ENCODE assay signal across 27 cellular contexts in genomic region chr21:35748683-35749314, GRCh38.
DNase-seq lines count a peak whose midpoint lies in the region; ATAC-seq and TF ChIP-seq lines count a peak whose summit lies in the region.
"Had no signal": no experiment of that assay in that cellular context is flagged by ENCODE, and none has a peak within 500 bp of the region (broad histone marks: within the 10 kb centered on the region; RNA-seq: fewer than 3 reads in every experiment).

No MANE protein-coding gene starts in this region.

- peak; percentile 34 for ATAC-seq in activated CD8-positive, alpha-beta T cell treated with anti-CD3 and anti-CD28 coated beads for 36 hours
- ATAC-seq in activated CD8-positive, alpha-beta T cell treated with anti-CD3 and anti-CD28 coated beads, Interleukin-2, amount 10 ng/mL, durations not matched to agents 7 days and 5 days, result no peak
- peak; percentile 54 for ATAC-seq in activated naive CD8-positive, alpha-beta T cell treated with anti-CD3 and anti-CD28 coated beads, Interleukin-2, amount 50 U/mL, for 24 hours
- ATAC-seq in stimulated activated naive CD8-positive, alpha-beta T cell treated with anti-CD3 and anti-CD28 coated beads, Interleukin-15, amount 100 ng/mL, for 72 hours, result peak; percentile 49
- ATAC-seq in GM19324 (IDR thresholded peaks at IDR 0.05; ENCODE audit: low FRiP score, unreplicated experiment), result no peak
- ATAC-seq: activated CD8-positive, alpha-beta memory T cell treated with anti-CD3 and anti-CD28 coated beads, Interleukin-2, amount 10 ng/mL, durations not matched to agents 7 days and 5 days; activated T-cell treated with anti-CD3 and anti-CD28 coated beads, Interleukin-2, amount 50 U/mL, for 72 hours; left lung; T-cell had no signal

- no peaks in the 10 kb centered on the region for H3K9me3 ChIP-seq in MM.1S (replicated peaks; ENCODE audit: insufficient read depth, low read length)
- H3K9me3 ChIP-seq: SJCRH30, thoracic aorta had no signal

- no peaks in the 10 kb centered on the region for H3K27me3 ChIP-seq in MM.1S (replicated peaks; ENCODE audit: insufficient read depth, low read length)
- H3K27me3 ChIP-seq: SJCRH30 had no signal

- H3K4me1 ChIP-seq in MM.1S (ENCODE audit: low read length), result no peaks in the 10 kb centered on the region
- H3K4me1 ChIP-seq: left lung had no signal

- no peak overlapping the region for H3K27ac ChIP-seq in MM.1S (ENCODE audit: low read length)
- H3K27ac ChIP-seq: left lung, SJCRH30, thoracic aorta had no signal

- no peak overlapping the region for H3K4me3 Mint-ChIP-seq in activated CD8-positive, alpha-beta T cell treated with anti-CD3 and anti-CD28 coated beads for 36 hours
- no peak overlapping the region for H3K4me3 Mint-ChIP-seq in activated CD8-positive, alpha-beta T cell treated with anti-CD3 and anti-CD28 coated beads, Interleukin-2, amount 10 ng/mL, durations not matched to agents 7 days and 5 days
- no peak overlapping the region for H3K4me3 Mint-ChIP-seq in activated naive CD8-positive, alpha-beta T cell treated with anti-CD3 and anti-CD28 coated beads, Interleukin-2, amount 50 U/mL, for 24 hours
- no peak overlapping the region for H3K4me3 Mint-ChIP-seq in stimulated activated naive CD8-positive, alpha-beta T cell treated with anti-CD3 and anti-CD28 coated beads, Interleukin-15, amount 100 ng/mL, for 72 hours
- H3K4me3 Mint-ChIP-seq: activated CD4-positive, alpha-beta T cell treated with anti-CD3 and anti-CD28 coated beads, Interleukin-2, amount 10 ng/mL, durations not matched to agents 7 days and 5 days; activated CD8-positive, alpha-beta memory T cell treated with anti-CD3 and anti-CD28 coated beads, Interleukin-2, amount 10 ng/mL, durations not matched to agents 7 days and 5 days; activated T-cell treated with anti-CD3 and anti-CD28 coated beads, Interleukin-2, amount 50 U/mL, for 72 hours; brain; CD4-positive, CD25-positive, alpha-beta regulatory T cell; dendritic cell treated with granulocyte-macrophage colony-stimulating factor and Interleukin-4, amounts not matched to agents 40 ng/mL and 50 ng/mL, for 4 days; stimulated activated naive CD8-positive, alpha-beta T cell treated with anti-CD3 and anti-CD28 coated beads, Interleukin-15, Interleukin-2, amounts not matched to agents 100 ng/mL and 50 ng/mL, for 24 hours; T-cell had no signal

- POLR2A ChIA-PET in activated CD8-positive, alpha-beta T cell treated with anti-CD3 and anti-CD28 coated beads for 36 hours (lab: Charles Lee), result no interaction called here
- POLR2A ChIA-PET in activated CD8-positive, alpha-beta T cell treated with anti-CD3 and anti-CD28 coated beads, Interleukin-2, amount 10 ng/mL, durations not matched to agents 7 days and 5 days (lab: Charles Lee), result no interaction called here

- DNase-seq in activated CD8-positive, alpha-beta T cell treated with anti-CD3 and anti-CD28 coated beads for 36 hours, result no peak
- DNase-seq in activated CD8-positive, alpha-beta T cell treated with anti-CD3 and anti-CD28 coated beads, Interleukin-2, amount 10 ng/mL, durations not matched to agents 7 days and 5 days, result no peak
- DNase-seq in NOMO-1 treated with DMSO at 0.1 percent for 48 hours (lab: John Stamatoyannopoulos, UW; ENCODE audit: unreplicated experiment), result peak; percentile 68
- DNase-seq in activated naive CD8-positive, alpha-beta T cell treated with anti-CD3 and anti-CD28 coated beads, Interleukin-2, amount 50 U/mL, for 24 hours, result no peak
- no peak for DNase-seq in stimulated activated naive CD8-positive, alpha-beta T cell treated with anti-CD3 and anti-CD28 coated beads, Interleukin-15, amount 100 ng/mL, for 72 hours
- no peak for DNase-seq in MM.1S
- no peak for DNase-seq in activated CD4-positive, CD25-positive, alpha-beta regulatory T cell (lab: John Stamatoyannopoulos, UW)
- DNase-seq: activated CD4-positive, alpha-beta T cell treated with anti-CD3 and anti-CD28 coated beads, Interleukin-2, amount 10 ng/mL, durations not matched to agents 7 days and 5 days; activated CD8-positive, alpha-beta memory T cell treated with anti-CD3 and anti-CD28 coated beads, Interleukin-2, amount 10 ng/mL, durations not matched to agents 7 days and 5 days; activated naive CD4-positive, alpha-beta T cell treated with Interleukin-2 at 50 U/mL for 16 hours; activated T-cell treated with anti-CD3 and anti-CD28 coated beads, Interleukin-2, amount 50 U/mL, for 72 hours; amniotic stem cell; Calu3; CD4-positive, CD25-positive, alpha-beta regulatory T cell; glutamatergic neuron; left lung; mesenchymal stem cell; NCI-H1417 treated with DMSO at 0.1 percent for 48 hours; NCI-H2029 treated with DMSO at 0.1 percent for 48 hours; NCI-H345; SJCRH30; T-cell had no signal

- no peaks in the 10 kb centered on the region for H3K36me3 Mint-ChIP-seq in activated CD8-positive, alpha-beta T cell treated with anti-CD3 and anti-CD28 coated beads for 36 hours (ENCODE audit: low read depth)
- no peaks in the 10 kb centered on the region for H3K36me3 Mint-ChIP-seq in activated CD8-positive, alpha-beta T cell treated with anti-CD3 and anti-CD28 coated beads, Interleukin-2, amount 10 ng/mL, durations not matched to agents 7 days and 5 days (ENCODE audit: low read depth)
- no peaks in the 10 kb centered on the region for H3K36me3 Mint-ChIP-seq in activated naive CD8-positive, alpha-beta T cell treated with anti-CD3 and anti-CD28 coated beads, Interleukin-2, amount 50 U/mL, for 24 hours (ENCODE audit: low read depth)
- H3K36me3 Mint-ChIP-seq: activated CD8-positive, alpha-beta memory T cell treated with anti-CD3 and anti-CD28 coated beads, Interleukin-2, amount 10 ng/mL, durations not matched to agents 7 days and 5 days; brain; CD4-positive, CD25-positive, alpha-beta regulatory T cell; T-cell had no signal

- H3K9ac ChIP-seq in MM.1S (ENCODE audit: low read length), result no peak overlapping the region

- TF ChIP-seq CTCF in activated CD8-positive, alpha-beta T cell treated with anti-CD3 and anti-CD28 coated beads for 36 hours (IDR thresholded peaks at IDR 0.05), result no peak
- TF ChIP-seq CTCF in MM.1S (IDR thresholded peaks at IDR 0.05; ENCODE audit: low read length), result no peak

- H2AFZ ChIP-seq in MM.1S (ENCODE audit: low read length), result no peak overlapping the region

- H3K79me2 ChIP-seq in MM.1S (ENCODE audit: low read length), result no peaks in the 10 kb centered on the region

- H4K20me1 ChIP-seq in MM.1S (ENCODE audit: insufficient read depth, low read length), result no peaks in the 10 kb centered on the region

- CTCF ChIA-PET in activated CD8-positive, alpha-beta T cell treated with anti-CD3 and anti-CD28 coated beads for 36 hours (lab: Charles Lee), result interaction anchor here (1.1 to 1.7 kb wide), 4 partner anchors 18 to 1003 kb away, joined by 3 to 6 read pairs (median 5); no protein-coding TSS in a partner anchor
- CTCF ChIA-PET in activated CD8-positive, alpha-beta T cell treated with anti-CD3 and anti-CD28 coated beads, Interleukin-2, amount 10 ng/mL, durations not matched to agents 7 days and 5 days (lab: Charles Lee), result interaction anchor here (1.3 to 1.6 kb wide), 2 partner anchors 77 to 91 kb away, joined by 3 to 4 read pairs; no protein-coding TSS in a partner anchor

- no peaks in the 10 kb centered on the region for H3K9me3 Mint-ChIP-seq in activated CD8-positive, alpha-beta T cell treated with anti-CD3 and anti-CD28 coated beads for 36 hours
- no peaks in the 10 kb centered on the region for H3K9me3 Mint-ChIP-seq in activated CD8-positive, alpha-beta T cell treated with anti-CD3 and anti-CD28 coated beads, Interleukin-2, amount 10 ng/mL, durations not matched to agents 7 days and 5 days (ENCODE audit: insufficient read depth)
- peaks cover 5% of the 10 kb centered on the region for H3K9me3 Mint-ChIP-seq in activated naive CD8-positive, alpha-beta T cell treated with anti-CD3 and anti-CD28 coated beads, Interleukin-2, amount 50 U/mL, for 24 hours
- H3K9me3 Mint-ChIP-seq in stimulated activated naive CD8-positive, alpha-beta T cell treated with anti-CD3 and anti-CD28 coated beads, Interleukin-15, amount 100 ng/mL, for 72 hours, result peaks cover 5 to 11% of the 10 kb centered on the region in 2 donors
- H3K9me3 Mint-ChIP-seq: dendritic cell treated with granulocyte-macrophage colony-stimulating factor and Interleukin-4, amounts not matched to agents 40 ng/mL and 50 ng/mL, for 4 days had no signal

- peaks cover 9% of the 10 kb centered on the region for H3K4me1 Mint-ChIP-seq in activated CD8-positive, alpha-beta T cell treated with anti-CD3 and anti-CD28 coated beads for 36 hours (ENCODE audit: low read depth)
- H3K4me1 Mint-ChIP-seq in activated CD8-positive, alpha-beta T cell treated with anti-CD3 and anti-CD28 coated beads, Interleukin-2, amount 10 ng/mL, durations not matched to agents 7 days and 5 days (ENCODE audit: low read depth), result no peaks in the 10 kb centered on the region
- H3K4me1 Mint-ChIP-seq in activated naive CD8-positive, alpha-beta T cell treated with anti-CD3 and anti-CD28 coated beads, Interleukin-2, amount 50 U/mL, for 24 hours, result peaks cover 9% of the 10 kb centered on the region
- peaks cover 21% of the 10 kb centered on the region for H3K4me1 Mint-ChIP-seq in stimulated activated naive CD8-positive, alpha-beta T cell treated with anti-CD3 and anti-CD28 coated beads, Interleukin-15, amount 100 ng/mL, for 72 hours
- H3K4me1 Mint-ChIP-seq: brain; CD4-positive, CD25-positive, alpha-beta regulatory T cell; T-cell had no signal

- H3F3A ChIP-seq in MM.1S (ENCODE audit: insufficient read depth, low read length), result no peaks in the 10 kb centered on the region

- H3K9me2 ChIP-seq in MM.1S (replicated peaks; ENCODE audit: insufficient read depth, low read length), result no peaks in the 10 kb centered on the region

- no peaks in the 10 kb centered on the region for H3K36me3 ChIP-seq in MM.1S (replicated peaks; ENCODE audit: insufficient read depth, low read length)
- H3K36me3 ChIP-seq: left lung, SJCRH30, thoracic aorta had no signal

- no peaks in the 10 kb centered on the region for H3K27me3 Mint-ChIP-seq in activated CD8-positive, alpha-beta T cell treated with anti-CD3 and anti-CD28 coated beads for 36 hours
- H3K27me3 Mint-ChIP-seq in activated CD8-positive, alpha-beta T cell treated with anti-CD3 and anti-CD28 coated beads, Interleukin-2, amount 10 ng/mL, durations not matched to agents 7 days and 5 days (ENCODE audit: low read depth), result peaks cover 7% of the 10 kb centered on the region
- H3K27me3 Mint-ChIP-seq in activated naive CD8-positive, alpha-beta T cell treated with anti-CD3 and anti-CD28 coated beads, Interleukin-2, amount 50 U/mL, for 24 hours, result peaks cover 16% of the 10 kb centered on the region
- peaks cover 38% of the 10 kb centered on the region for H3K27me3 Mint-ChIP-seq in stimulated activated naive CD8-positive, alpha-beta T cell treated with anti-CD3 and anti-CD28 coated beads, Interleukin-15, amount 100 ng/mL, for 72 hours

- H3K4me2 ChIP-seq in MM.1S (ENCODE audit: low read depth, low read length), result no peak overlapping the region

- H3K4me3 ChIP-seq in MM.1S (ENCODE audit: low read length), result no peak overlapping the region
- H3K4me3 ChIP-seq: left lung, SJCRH30, thoracic aorta had no signal

- intact Hi-C loops in activated CD8-positive, alpha-beta T cell treated with anti-CD3 and anti-CD28 coated beads for 36 hours (cut with micrococcal nuclease), result no loop called here

- no peak overlapping the region for H3K27ac Mint-ChIP-seq in activated CD8-positive, alpha-beta T cell treated with anti-CD3 and anti-CD28 coated beads for 36 hours
- no peak overlapping the region for H3K27ac Mint-ChIP-seq in activated CD8-positive, alpha-beta T cell treated with anti-CD3 and anti-CD28 coated beads, Interleukin-2, amount 10 ng/mL, durations not matched to agents 7 days and 5 days
- no peak overlapping the region for H3K27ac Mint-ChIP-seq in activated naive CD8-positive, alpha-beta T cell treated with anti-CD3 and anti-CD28 coated beads, Interleukin-2, amount 50 U/mL, for 24 hours
- H3K27ac Mint-ChIP-seq in stimulated activated naive CD8-positive, alpha-beta T cell treated with anti-CD3 and anti-CD28 coated beads, Interleukin-15, amount 100 ng/mL, for 72 hours, result no peak overlapping the region
- H3K27ac Mint-ChIP-seq: activated CD4-positive, alpha-beta T cell treated with anti-CD3 and anti-CD28 coated beads, Interleukin-2, amount 10 ng/mL, durations not matched to agents 7 days and 5 days; activated CD8-positive, alpha-beta memory T cell treated with anti-CD3 and anti-CD28 coated beads, Interleukin-2, amount 10 ng/mL, durations not matched to agents 7 days and 5 days; activated T-cell treated with anti-CD3 and anti-CD28 coated beads, Interleukin-2, amount 50 U/mL, for 72 hours; brain; CD4-positive, CD25-positive, alpha-beta regulatory T cell; dendritic cell treated with granulocyte-macrophage colony-stimulating factor and Interleukin-4, amounts not matched to agents 40 ng/mL and 50 ng/mL, for 4 days; stimulated activated naive CD8-positive, alpha-beta T cell treated with anti-CD3 and anti-CD28 coated beads, Interleukin-15, Interleukin-2, amounts not matched to agents 100 ng/mL and 50 ng/mL, for 24 hours; T-cell had no signal

Comparison
In these comparisons a context has a peak if more than half of its experiments do, and no peak if none do; other contexts are left out.
1. ATAC-seq: peak in activated CD8-positive, alpha-beta T cell treated with anti-CD3 and anti-CD28 coated beads for 36 hours (single experiment), activated naive CD8-positive, alpha-beta T cell treated with anti-CD3 and anti-CD28 coated beads, Interleukin-2, amount 50 U/mL, for 24 hours (single experiment) and stimulated activated naive CD8-positive, alpha-beta T cell treated with anti-CD3 and anti-CD28 coated beads, Interleukin-15, amount 100 ng/mL, for 72 hours (single experiment); none in activated CD8-positive, alpha-beta T cell treated with anti-CD3 and anti-CD28 coated beads, Interleukin-2, amount 10 ng/mL, durations not matched to agents 7 days and 5 days (single experiment) and GM19324 (single experiment).